25 cellular contexts compared by ENCODE assay signal in the genomic region with DNA sequence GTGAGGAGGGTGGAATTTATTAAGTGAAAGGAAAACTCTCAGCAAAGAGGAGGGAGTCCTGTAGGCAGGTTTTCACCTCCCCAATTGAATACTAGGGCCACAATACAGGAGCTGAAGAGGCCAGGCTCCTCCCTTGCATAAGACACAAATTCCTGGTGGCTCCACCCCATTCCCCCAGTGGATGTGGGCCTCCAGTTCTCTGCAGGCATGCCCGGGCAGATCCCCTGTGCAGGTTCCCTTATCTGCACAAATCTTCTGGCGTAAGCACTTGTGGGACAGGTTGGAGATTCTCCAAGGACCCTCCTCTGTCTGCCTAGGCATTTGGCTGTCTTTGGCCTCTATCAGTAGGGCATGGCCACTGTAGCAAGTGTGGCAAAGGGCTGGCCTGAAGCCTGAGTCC.
DNase-seq lines count a peak whose midpoint lies in the region; ATAC-seq and TF ChIP-seq lines count a peak whose summit lies in the region.
"Had no signal": no experiment of that assay in that cellular context is flagged by ENCODE, and none has a peak within 500 bp of the region (broad histone marks: within the 10 kb centered on the region; RNA-seq: fewer than 3 reads in every experiment).

No MANE protein-coding gene starts in this region.

- no peaks in the 10 kb centered on the region for H3K36me3 Mint-ChIP-seq in neural progenitor cell
- H3K36me3 Mint-ChIP-seq: stimulated activated memory B cell treated with anti-CD40 and anti-IgM and Interleukin-4, amounts not matched to agents 10 μg/mL and 1 μg/mL and 100 μg/mL, for 72 hours had no signal

- H3K27ac Mint-ChIP-seq in neural progenitor cell = no peak overlapping the region
- H3K27ac Mint-ChIP-seq: activated CD8-positive, alpha-beta T cell treated with anti-CD3 and anti-CD28 coated beads, Interleukin-2, amount 10 ng/mL, durations not matched to agents 7 days and 5 days; CD4-positive, alpha-beta T cell; dendritic cell treated with granulocyte-macrophage colony-stimulating factor and Interleukin-4, amounts not matched to agents 40 ng/mL and 50 ng/mL, for 4 days; HFFc6; stimulated activated memory B cell treated with anti-CD40 and anti-IgM and Interleukin-4, amounts not matched to agents 10 μg/mL and 1 μg/mL and 100 μg/mL, for 72 hours had no signal

- no peak overlapping the region for H3K9ac ChIP-seq in neural progenitor cell

- ATAC-seq in GM19035 (IDR thresholded peaks at IDR 0.05; ENCODE audit: unreplicated experiment) = no peak
- ATAC-seq in heart right ventricle = no peak
- ATAC-seq in HG03159 (IDR thresholded peaks at IDR 0.05; ENCODE audit: unreplicated experiment) = no peak
- ATAC-seq: activated CD4-positive, CD25-positive, alpha-beta regulatory T cell treated with anti-CD3 and anti-CD28 coated beads, Interleukin-2, amount 50 U/mL, for 24 hours; activated CD8-positive, alpha-beta T cell treated with anti-CD3 and anti-CD28 coated beads, Interleukin-2, amount 10 ng/mL, durations not matched to agents 7 days and 5 days; GM12878; lower lobe of right lung; stimulated activated memory B cell treated with anti-CD40 and anti-IgM and Interleukin-4, amounts not matched to agents 10 μg/mL and 1 μg/mL and 100 μg/mL, for 72 hours had no signal

- no peaks in the 10 kb centered on the region for H3K4me1 Mint-ChIP-seq in neural progenitor cell
- H3K4me1 Mint-ChIP-seq: stimulated activated memory B cell treated with anti-CD40 and anti-IgM and Interleukin-4, amounts not matched to agents 10 μg/mL and 1 μg/mL and 100 μg/mL, for 72 hours had no signal

- no peak for TF ChIP-seq CTCF in epithelial cell of esophagus (IDR thresholded peaks at IDR 0.05; ENCODE audit: insufficient read depth, low read depth, low read length, missing control alignments)
- TF ChIP-seq CTCF in neural progenitor cell (IDR thresholded peaks at IDR 0.05) = no peak
- TF ChIP-seq CTCF in heart right ventricle (IDR thresholded peaks at IDR 0.05) = no peak

- no peak overlapping the region for H3K4me2 ChIP-seq in neural progenitor cell

- H3K36me3 ChIP-seq in neural progenitor cell (no peaks in the 10 kb centered on the region), heart right ventricle (no peaks in the 10 kb centered on the region)
- H3K36me3 ChIP-seq: lower lobe of right lung, neutrophil had no signal

- no peak overlapping the region for H3K4me3 Mint-ChIP-seq in neural progenitor cell
- H3K4me3 Mint-ChIP-seq: activated CD8-positive, alpha-beta T cell treated with anti-CD3 and anti-CD28 coated beads, Interleukin-2, amount 10 ng/mL, durations not matched to agents 7 days and 5 days; CD4-positive, alpha-beta T cell; dendritic cell treated with granulocyte-macrophage colony-stimulating factor and Interleukin-4, amounts not matched to agents 40 ng/mL and 50 ng/mL, for 4 days; HFFc6; stimulated activated memory B cell treated with anti-CD40 and anti-IgM and Interleukin-4, amounts not matched to agents 10 μg/mL and 1 μg/mL and 100 μg/mL, for 72 hours had no signal

- H3F3A ChIP-seq in neural progenitor cell (ENCODE audit: low read depth) = no peaks in the 10 kb centered on the region

- peak; percentile 0 for DNase-seq in EH (ENCODE audit: low read depth)
- DNase-seq in KBM-7 = peak; percentile 30
- DNase-seq in epithelial cell of esophagus (ENCODE audit: low read depth) = peak; percentile 75
- no peak for DNase-seq in neural progenitor cell (ENCODE audit: low spot score)
- no peak for DNase-seq in heart right ventricle
- DNase-seq: activated CD8-positive, alpha-beta T cell treated with anti-CD3 and anti-CD28 coated beads, Interleukin-2, amount 10 ng/mL, durations not matched to agents 7 days and 5 days; activated naive CD4-positive, alpha-beta T cell treated with Interleukin-2 at 50 U/mL for 16 hours; CD4-positive, alpha-beta T cell; foreskin melanocyte; HFFc6; hypothalamus; Karpas-422; lower lobe of right lung; NCI-H1105; NCI-H2081; NCI-H510A treated with DMSO at 0.1 percent for 48 hours; small intestine; T-helper 9 cell had no signal

- 79 to 81% methylated on average over 2 of the region's 2 CpGs for WGBS in heart right ventricle, 2 donors

- H3K27me3 Mint-ChIP-seq in neural progenitor cell (ENCODE audit: insufficient read depth, low read depth) = no peaks in the 10 kb centered on the region
- H3K27me3 Mint-ChIP-seq: CD4-positive, alpha-beta T cell; dendritic cell treated with granulocyte-macrophage colony-stimulating factor and Interleukin-4, amounts not matched to agents 40 ng/mL and 50 ng/mL, for 4 days; stimulated activated memory B cell treated with anti-CD40 and anti-IgM and Interleukin-4, amounts not matched to agents 10 μg/mL and 1 μg/mL and 100 μg/mL, for 72 hours had no signal

- in situ Hi-C loops in KBM-7 (cut with MboI; ENCODE audit: low pct_unique_long_range_greater_than_20kb, low sequenced_read_pairs) = no loop called here

- H3K27me3 ChIP-seq in neural progenitor cell = no peaks in the 10 kb centered on the region
- no peaks in the 10 kb centered on the region for H3K27me3 ChIP-seq in heart right ventricle
- H3K27me3 ChIP-seq: neutrophil had no signal

- H2AFZ ChIP-seq in neural progenitor cell (replicated peaks) = peak overlapping the region; percentile 54

- no peaks in the 10 kb centered on the region for H3K9me3 Mint-ChIP-seq in neural progenitor cell
- H3K9me3 Mint-ChIP-seq: stimulated activated memory B cell treated with anti-CD40 and anti-IgM and Interleukin-4, amounts not matched to agents 10 μg/mL and 1 μg/mL and 100 μg/mL, for 72 hours had no signal

- intact Hi-C loops in heart right ventricle (cut with DNase I) = no loop called here

- H3K4me3 ChIP-seq in epithelial cell of esophagus (ENCODE audit: low read length) (no peak overlapping the region), neural progenitor cell (no peak overlapping the region), heart right ventricle (no peak overlapping the region)
- H3K4me3 ChIP-seq: GM12878, lower lobe of right lung had no signal

- no peak overlapping the region for H3K27ac ChIP-seq in neural progenitor cell
- H3K27ac ChIP-seq in heart right ventricle = no peak overlapping the region
- H3K27ac ChIP-seq: lower lobe of right lung, neutrophil had no signal

- H3K4me1 ChIP-seq in neural progenitor cell (no peaks in the 10 kb centered on the region), heart right ventricle (no peaks in the 10 kb centered on the region)
- H3K4me1 ChIP-seq: lower lobe of right lung had no signal

- H3K79me2 ChIP-seq in neural progenitor cell (ENCODE audit: low read depth) = no peaks in the 10 kb centered on the region

- H3K9me3 ChIP-seq in neural progenitor cell (ENCODE audit: low read depth) (no peaks in the 10 kb centered on the region), heart right ventricle (no peaks in the 10 kb centered on the region)
- H3K9me3 ChIP-seq: lower lobe of right lung, neutrophil had no signal

- no peaks in the 10 kb centered on the region for H4K20me1 ChIP-seq in neural progenitor cell (ENCODE audit: low read depth)

Comparison
In these comparisons a context has a peak if more than half of its experiments do, and no peak if none do; other contexts are left out.
1. DNase-seq: peak in EH (single experiment), KBM-7 (single experiment) and epithelial cell of esophagus (single experiment); none in neural progenitor cell (single experiment) and heart right ventricle (0 of 2).